25 cellular contexts compared by ENCODE assay signal in genomic region chr6:29146154-29146553, GRCh38. TPM values are rescaled to one million over a fixed set of nuclear protein-coding genes. Genes with fewer than 3 reads are reported as not detected.
DNase-seq lines count a peak whose midpoint lies in the region; ATAC-seq, FAIRE-seq and TF ChIP-seq lines count a peak whose summit lies in the region.
"Had no signal": no experiment of that assay in that cellular context is flagged by ENCODE, and none has a peak within 500 bp of the region (broad histone marks: within the 10 kb centered on the region; RNA-seq: fewer than 3 reads in every experiment).

No MANE protein-coding gene starts in this region.

- H3K4me3 ChIP-seq in GM23338: no peak overlapping the region
- no peak overlapping the region for H3K4me3 ChIP-seq in epithelial cell of esophagus (ENCODE audit: low read length)
- H3K4me3 ChIP-seq in transverse colon: no peak overlapping the region

- no peaks in the 10 kb centered on the region for H3K79me2 ChIP-seq in GM23338 (replicated peaks; ENCODE audit: insufficient read depth)

- peaks cover 33% of the 10 kb centered on the region for H3K9me3 Mint-ChIP-seq in GM23338

- 0 out of 2 replicates have a peak overlapping the region, but pooled peaks have one; percentile 1 for H2AFZ ChIP-seq in GM23338

- H3K36me3 Mint-ChIP-seq in GM23338 (ENCODE audit: low read depth): peaks cover 9% of the 10 kb centered on the region; the same call in 2 of the 3 replicates
- H3K36me3 Mint-ChIP-seq: CD4-positive, CD25-positive, alpha-beta regulatory T cell had no signal

- H3K27me3 ChIP-seq in GM23338 (ENCODE audit: insufficient read depth) (no peaks in the 10 kb centered on the region), transverse colon (no peaks in the 10 kb centered on the region)

- H4K20me1 ChIP-seq in GM23338 (replicated peaks; ENCODE audit: insufficient read depth): no peaks in the 10 kb centered on the region

- no peak for FAIRE-seq in RCC 7860 (lab: Jason Lieb, UNC)
- no peak for FAIRE-seq in urothelium cell line (lab: Jason Lieb, UNC)

- H3K27ac Mint-ChIP-seq in GM23338: no peak overlapping the region
- H3K27ac Mint-ChIP-seq: CD4-positive, CD25-positive, alpha-beta regulatory T cell; H9 had no signal

- ATAC-seq in GM23338: no peak

- H3K27ac ChIP-seq in GM23338 (ENCODE audit: low read depth) (no peak overlapping the region), transverse colon (no peak overlapping the region)
- H3K27ac ChIP-seq: HL-60 had no signal

- H3K36me3 ChIP-seq in GM23338 (ENCODE audit: insufficient read depth): no peaks in the 10 kb centered on the region
- no peaks in the 10 kb centered on the region for H3K36me3 ChIP-seq in transverse colon

- peaks cover 3% of the 10 kb centered on the region; the same call in 1 of the 2 replicates for H3K4me1 ChIP-seq in GM23338 (ENCODE audit: insufficient read depth)
- no peaks in the 10 kb centered on the region for H3K4me1 ChIP-seq in transverse colon

- H3K4me1 Mint-ChIP-seq in GM23338: no peaks in the 10 kb centered on the region
- H3K4me1 Mint-ChIP-seq: CD4-positive, CD25-positive, alpha-beta regulatory T cell had no signal

- TF ChIP-seq POLR2A in transverse colon (IDR thresholded peaks at IDR 0.05): no peak

- no peak overlapping the region for H3K4me3 Mint-ChIP-seq in GM23338
- H3K4me3 Mint-ChIP-seq: CD4-positive, CD25-positive, alpha-beta regulatory T cell; H9 had no signal

- H3F3A ChIP-seq in GM23338 (replicated peaks; ENCODE audit: low read depth): no peaks in the 10 kb centered on the region

- no peak for TF ChIP-seq EP300 in transverse colon (IDR thresholded peaks at IDR 0.05; ENCODE audit: low read depth)

- TF ChIP-seq CTCF in GM23338 (conservative IDR thresholded peaks at IDR 0.05; ENCODE audit: low read depth in 2 of 2) (no peak), epithelial cell of esophagus (IDR thresholded peaks at IDR 0.05; ENCODE audit: insufficient read depth, low read depth, low read length, missing control alignments) (no peak), transverse colon (IDR thresholded peaks at IDR 0.05) (no peak)

- no peak overlapping the region for H3K4me2 ChIP-seq in GM23338

- in situ Hi-C loops in transverse colon (cut with MboI; ENCODE audit: low pct_ligation_motif_present in 1 of 4, low pct_unique_long_range_greater_than_20kb in 1 of 4, low sequenced_read_pairs in 3 of 4): no loop called here

- DNase-seq in GM23338 (ENCODE audit: low spot score) (no peak), RCC 7860 (ENCODE audit: low spot score) (peak; percentile 31), epithelial cell of esophagus (ENCODE audit: low read depth) (peak; percentile 3), urothelium cell line (ENCODE audit: low spot score) (peak; percentile 36), HCEC 1CT (no peak), T-helper 1 cell (no peak), transverse colon (no peak)
- DNase-seq: CD4-positive, CD25-positive, alpha-beta regulatory T cell; DMS 273 treated with DMSO at 0.1 percent for 48 hours; DMS79 treated with DMSO at 0.1 percent for 48 hours; H9; KG1; NCI-H1105; NCI-H2029 treated with DMSO at 0.1 percent for 48 hours; NCI-H2171; NCI-H345; NCI-H524 treated with DMSO at 0.1 percent for 48 hours; NCI-H82; OCI-M1; RPMI8226; SHP77; SW 1271 had no signal

- WGBS in transverse colon (ENCODE audit: low coverage in 1 of 2), 2 donors: 56 to 66% methylated on average over 3 of the region's 3 CpGs

- intact Hi-C loops in transverse colon (cut with DNase I; ENCODE audit: low total_unique reads): no loop called here

- H3K9me2 ChIP-seq in GM23338 (ENCODE audit: insufficient read depth): no peaks in the 10 kb centered on the region

- H3K27me3 Mint-ChIP-seq in GM23338 (ENCODE audit: insufficient read depth, low read depth, poor library complexity): no peaks in the 10 kb centered on the region

- no peaks in the 10 kb centered on the region for H3K9me3 ChIP-seq in transverse colon

TF ChIP-seq in GM23338, 12 proteins besides CTCF, POLR2A, EP300 and RAD21:
- no peak for TF ChIP-seq CREB1 (CRISPR knock-in tag; IDR thresholded peaks at IDR 0.05; ENCODE audit: low read depth)
- TF ChIP-seq POLR2AphosphoS5 (IDR thresholded peaks at IDR 0.05; ENCODE audit: low read depth): no peak
- no peak for TF ChIP-seq ETS1 (IDR thresholded peaks at IDR 0.05)
- no peak for TF ChIP-seq ZNF462 (CRISPR knock-in tag; IDR thresholded peaks at IDR 0.05)

RNA-seq across cellular contexts. Expression of gene OR2J2, which starts 24.6 kb away (rescaled TPM):
- not detected in 2 replicates for total RNA-seq in GM23338 (2014; rRNA removed; shearing (Covaris generic))
- polyA plus RNA-seq in GM23338 (2016; fragmentation: Nextera tagmentation; extraction: Ambion mirVana): not detected in 2 replicates
- total RNA-seq in transverse colon: not detected
- total RNA-seq: CD4-positive, CD25-positive, alpha-beta regulatory T cell; H9; HT-29 had no signal
- polyA plus RNA-seq: BJ; CD4-positive, CD25-positive, alpha-beta regulatory T cell had no signal

RNA-seq across cellular contexts. Expression of gene OR2J3, which starts 38.3 kb away (rescaled TPM):
- total RNA-seq in GM23338 (2014; rRNA removed; shearing (Covaris generic)): 0.35 TPM in 1 of 2 replicates, not detected in the other
- not detected in 2 replicates for polyA plus RNA-seq in GM23338 (2016; fragmentation: Nextera tagmentation; extraction: Ambion mirVana)
- total RNA-seq in transverse colon: not detected
- total RNA-seq: CD4-positive, CD25-positive, alpha-beta regulatory T cell; H9; HT-29 had no signal
- polyA plus RNA-seq: BJ; CD4-positive, CD25-positive, alpha-beta regulatory T cell had no signal

RNA-seq across cellular contexts. Expression of gene OR2J1, which starts 46.9 kb away (rescaled TPM):
- not detected in 2 replicates for total RNA-seq in GM23338 (2014; rRNA removed; shearing (Covaris generic))
- not detected in 2 replicates for polyA plus RNA-seq in GM23338 (2016; fragmentation: Nextera tagmentation; extraction: Ambion mirVana)
- total RNA-seq in transverse colon: not detected
- total RNA-seq: CD4-positive, CD25-positive, alpha-beta regulatory T cell; H9; HT-29 had no signal
- polyA plus RNA-seq: BJ; CD4-positive, CD25-positive, alpha-beta regulatory T cell had no signal

RNA-seq across cellular contexts. Expression of gene OR2B3, which starts 59.0 kb away (rescaled TPM):
- not detected in 2 replicates for total RNA-seq in GM23338 (2014; rRNA removed; shearing (Covaris generic))
- polyA plus RNA-seq in GM23338 (2016; fragmentation: Nextera tagmentation; extraction: Ambion mirVana): not detected in 2 replicates
- not detected for total RNA-seq in transverse colon
- total RNA-seq: CD4-positive, CD25-positive, alpha-beta regulatory T cell; H9; HT-29 had no signal
- polyA plus RNA-seq: BJ; CD4-positive, CD25-positive, alpha-beta regulatory T cell had no signal

Comparison
In these comparisons a context has a peak if more than half of its experiments do, and no peak if none do; other contexts are left out.
1. DNase-seq: peak in RCC 7860 (single experiment), epithelial cell of esophagus (single experiment) and urothelium cell line (single experiment); none in GM23338 (single experiment), HCEC 1CT (single experiment), T-helper 1 cell (0 of 5) and transverse colon (single experiment).